In genomic region chr3:69433938-69434263, GRCh38 we compare ENCODE assay signal across 11 cellular contexts. TPM values are rescaled to one million over a fixed set of nuclear protein-coding genes. Genes with fewer than 3 reads are reported as not detected.
A peak's percentile ranks its signal among the peaks of the same experiment; 100 is the strongest.
DNase-seq lines count a peak whose midpoint lies in the region; ATAC-seq, FAIRE-seq and TF ChIP-seq lines count a peak whose summit lies in the region.
"Had no signal": no experiment of that assay in that cellular context is flagged by ENCODE, and none has a peak within 500 bp of the region (broad histone marks: within the 10 kb centered on the region; RNA-seq: fewer than 3 reads in every experiment).

No MANE protein-coding gene starts in this region.

- H3K9me3 ChIP-seq in cardiac muscle cell (ENCODE audit: low read depth) = no peaks in the 10 kb centered on the region
- H3K9me3 ChIP-seq: BE2C had no signal

- TF ChIP-seq CTCF in cardiac muscle cell (IDR thresholded peaks at IDR 0.05; ENCODE audit: low read depth, low read length) (no peak), dorsolateral prefrontal cortex (IDR thresholded peaks at IDR 0.05 in 54 of 56, conservative IDR thresholded peaks at IDR 0.05 in 2 of 56; ENCODE audit: low read depth in 1 of 56, partially characterized antibody in 56 of 56) (no peak), mesothelial cell of epicardium (IDR thresholded peaks at IDR 0.05; ENCODE audit: unreplicated experiment) (no peak)

- peak overlapping the region in 1 of 2 donors; percentile 22 for H3K27ac Mint-ChIP-seq in stimulated activated naive CD8-positive, alpha-beta T cell treated with anti-CD3 and anti-CD28 coated beads, Interleukin-15, amount 100 ng/mL, for 72 hours
- no peak overlapping the region for H3K27ac Mint-ChIP-seq in mesothelial cell of epicardium
- H3K27ac Mint-ChIP-seq: activated B cell treated with CpG ODN at 0.5 μM for 24 hours had no signal

- no peaks in the 10 kb centered on the region for H3K36me3 ChIP-seq in cardiac muscle cell

- DNase-seq in cardiac muscle cell (ENCODE audit: low read depth in 1 of 2, low spot score in 1 of 2) = peak in 1 of 2 donors; percentile 54
- DNase-seq in Right ventricle myocardium inferior (ENCODE audit: missing footprints) = no peak
- DNase-seq in NCI-H82 (lab: John Stamatoyannopoulos, UW) = peak; percentile 88
- no peak for DNase-seq in dorsolateral prefrontal cortex
- no peak for DNase-seq in stimulated activated naive CD8-positive, alpha-beta T cell treated with anti-CD3 and anti-CD28 coated beads, Interleukin-15, amount 100 ng/mL, for 72 hours
- no peak for DNase-seq in mesothelial cell of epicardium (ENCODE audit: low spot score in 2 of 2, unreplicated experiment in 2 of 2)
- no peak for DNase-seq in HTR-8/SVneo (ENCODE audit: insufficient read length, low spot score)
- no peak for DNase-seq in activated CD4-positive, CD25-positive, alpha-beta regulatory T cell treated with anti-CD3 and anti-CD28 coated beads, Interleukin-2, amount 50 U/mL, for 72 hours
- DNase-seq: activated B cell treated with CpG ODN at 0.5 μM for 24 hours, BE2C, NCI-H1048 had no signal

- H3K27ac ChIP-seq in cardiac muscle cell (peak overlapping the region; percentile 74), dorsolateral prefrontal cortex (peak overlapping the region in 54 of 59 donors; percentile 2 to 86 (median 67))

- ATAC-seq in Right ventricle myocardium inferior = no peak
- ATAC-seq in stimulated activated naive CD8-positive, alpha-beta T cell treated with anti-CD3 and anti-CD28 coated beads, Interleukin-15, amount 100 ng/mL, for 72 hours = peak; percentile 47

- H3K27me3 Mint-ChIP-seq in stimulated activated naive CD8-positive, alpha-beta T cell treated with anti-CD3 and anti-CD28 coated beads, Interleukin-15, amount 100 ng/mL, for 72 hours = peaks cover 26% of the 10 kb centered on the region
- no peaks in the 10 kb centered on the region for H3K27me3 Mint-ChIP-seq in mesothelial cell of epicardium (ENCODE audit: low read depth)
- H3K27me3 Mint-ChIP-seq: activated B cell treated with CpG ODN at 0.5 μM for 24 hours had no signal

- no peaks in the 10 kb centered on the region for H3K9me3 Mint-ChIP-seq in stimulated activated naive CD8-positive, alpha-beta T cell treated with anti-CD3 and anti-CD28 coated beads, Interleukin-15, amount 100 ng/mL, for 72 hours
- no peaks in the 10 kb centered on the region for H3K9me3 Mint-ChIP-seq in mesothelial cell of epicardium
- H3K9me3 Mint-ChIP-seq: activated B cell treated with CpG ODN at 0.5 μM for 24 hours had no signal

- H3K36me3 Mint-ChIP-seq in mesothelial cell of epicardium = no peaks in the 10 kb centered on the region

- intact Hi-C loops in Right ventricle myocardium inferior (cut with DNase I) = no loop called here
- intact Hi-C loops in dorsolateral prefrontal cortex (cut with DNase I) = loop anchor here in 1 of 2 donors (5.0 kb wide), 1 partner anchor 238 kb away; no protein-coding TSS in a partner anchor

- H3K4me3 ChIP-seq in cardiac muscle cell (no peak overlapping the region), dorsolateral prefrontal cortex (peak overlapping the region in 10 of 59 donors; percentile 3 to 40 (median 10))

- H3K4me1 ChIP-seq in cardiac muscle cell (ENCODE audit: low read depth) = peaks cover 62% of the 10 kb centered on the region

- H3K27me3 ChIP-seq in cardiac muscle cell = no peaks in the 10 kb centered on the region
- H3K27me3 ChIP-seq in dorsolateral prefrontal cortex = peaks cover 0 to 17% (median 0%) of the 10 kb centered on the region in 45 donors
- H3K27me3 ChIP-seq: BE2C had no signal

- peak overlapping the region in 1 of 2 donors; percentile 17 for H3K4me3 Mint-ChIP-seq in stimulated activated naive CD8-positive, alpha-beta T cell treated with anti-CD3 and anti-CD28 coated beads, Interleukin-15, amount 100 ng/mL, for 72 hours
- no peak overlapping the region for H3K4me3 Mint-ChIP-seq in mesothelial cell of epicardium
- H3K4me3 Mint-ChIP-seq: activated B cell treated with CpG ODN at 0.5 μM for 24 hours had no signal

- FAIRE-seq in HTR-8/SVneo (lab: Jason Lieb, UNC) = no peak

- H3K4me1 Mint-ChIP-seq in stimulated activated naive CD8-positive, alpha-beta T cell treated with anti-CD3 and anti-CD28 coated beads, Interleukin-15, amount 100 ng/mL, for 72 hours = peaks cover 33% of the 10 kb centered on the region
- H3K4me1 Mint-ChIP-seq in mesothelial cell of epicardium = peaks cover 23% of the 10 kb centered on the region
- H3K4me1 Mint-ChIP-seq: activated B cell treated with CpG ODN at 0.5 μM for 24 hours had no signal

RNA-seq across cellular contexts. Expression of gene FRMD4B, which starts 48.0 kb away (rescaled TPM):
- total RNA-seq in cardiac muscle cell = 50.6 and 78.7 TPM in 2 replicates
- polyA plus RNA-seq in cardiac muscle cell = 38.6 and 68.0 TPM in 2 replicates
- total RNA-seq in Right ventricle myocardium inferior = 16.0 TPM
- total RNA-seq in dorsolateral prefrontal cortex = 100 to 1,000 TPM in 5 of 120 experiments, 10 to 100 TPM in 114, 1 to 10 TPM in 1; 9.0 to 172 (median 40.6) TPM
- 140 to 149 TPM (median 148 TPM) in 3 replicates for total RNA-seq in mesothelial cell of epicardium
- total RNA-seq: activated B cell treated with CpG ODN at 0.5 μM for 24 hours had no signal
